17 cellular contexts compared by ENCODE assay signal in the genomic region with DNA sequence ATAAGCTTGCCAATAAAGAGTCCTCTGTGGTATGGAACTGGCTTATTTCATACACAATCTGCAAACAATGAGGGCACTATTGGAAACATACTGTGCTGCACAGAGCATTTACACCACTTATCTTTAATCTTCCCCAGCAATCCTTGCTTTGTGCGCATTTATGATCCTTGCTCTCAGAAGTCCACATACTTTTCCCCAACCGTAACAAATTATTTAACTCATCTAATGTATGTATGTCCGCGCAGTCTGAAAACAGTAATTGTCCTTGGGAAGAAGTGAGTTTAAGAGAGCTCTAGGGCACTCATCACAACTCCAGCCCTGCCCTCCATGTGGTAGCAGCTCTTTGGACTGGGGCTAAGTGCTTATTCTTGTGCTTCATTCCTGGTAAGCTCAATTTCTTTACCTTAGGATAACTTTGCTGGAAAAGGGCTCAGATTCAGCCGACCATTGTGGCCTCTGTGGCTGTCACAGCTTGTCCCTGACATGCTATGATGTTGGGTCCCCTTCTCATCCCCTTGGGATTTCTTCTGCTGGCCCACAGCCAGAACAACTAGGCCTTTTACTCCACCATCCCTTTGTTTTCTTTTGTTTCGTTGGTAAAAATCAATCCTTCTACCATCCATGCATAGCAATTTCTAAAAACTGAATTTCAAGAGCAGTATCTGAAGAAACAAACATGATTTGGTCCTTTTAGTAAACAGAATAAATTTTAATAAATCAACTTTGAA.
DNase-seq lines count a peak whose midpoint lies in the region; ATAC-seq and TF ChIP-seq lines count a peak whose summit lies in the region.
"Had no signal": no experiment of that assay in that cellular context is flagged by ENCODE, and none has a peak within 500 bp of the region (broad histone marks: within the 10 kb centered on the region; RNA-seq: fewer than 3 reads in every experiment).

No MANE protein-coding gene starts in this region.

- no peak overlapping the region for H2BK120ac ChIP-seq in mesendoderm (ENCODE audit: low read depth, low read length)

- no peaks in the 10 kb centered on the region for H3K79me1 ChIP-seq in mesendoderm (ENCODE audit: low read length)

- H4K8ac ChIP-seq in mesendoderm (ENCODE audit: low read depth, low read length): no peak overlapping the region

- H3K79me2 ChIP-seq in GM23248 (ENCODE audit: insufficient read depth) (no peaks in the 10 kb centered on the region), smooth muscle cell (ENCODE audit: low read depth) (no peaks in the 10 kb centered on the region), mesendoderm (ENCODE audit: control insufficient read depth, insufficient read depth, low read length) (no peaks in the 10 kb centered on the region)

- H3F3A ChIP-seq in GM23248 (ENCODE audit: insufficient read depth): peaks cover 38% of the 10 kb centered on the region
- peaks cover 21% of the 10 kb centered on the region for H3F3A ChIP-seq in smooth muscle cell (ENCODE audit: low read depth)

- no peak overlapping the region for H3K4ac ChIP-seq in mesendoderm (ENCODE audit: low read depth, low read length)

- H3K9me3 ChIP-seq in GM23248 (ENCODE audit: low read depth) (no peaks in the 10 kb centered on the region), left lung (no peaks in the 10 kb centered on the region), smooth muscle cell (replicated peaks; ENCODE audit: low read depth) (no peaks in the 10 kb centered on the region)
- H3K9me3 ChIP-seq: spleen had no signal

- H3K27me3 ChIP-seq in GM23248 (replicated peaks; ENCODE audit: insufficient read depth) (no peaks in the 10 kb centered on the region), left lung (no peaks in the 10 kb centered on the region), smooth muscle cell (ENCODE audit: low read depth) (no peaks in the 10 kb centered on the region), mesendoderm (ENCODE audit: insufficient read depth, low read length, poor library complexity) (no peaks in the 10 kb centered on the region)
- H3K27me3 ChIP-seq: spleen had no signal

- 75 to 79% methylated on average over 6 of the region's 6 CpGs for whole genome bisulfite sequencing in GM23248 (ENCODE audit: low coverage in 1 of 2, low lambda C conversion rate in 2 of 2, missing lambda C conversion rate in 2 of 2), 2 experiments
- WGBS in smooth muscle cell (ENCODE audit: low lambda C conversion rate): 48% methylated on average over 6 of the region's 6 CpGs
- no CpG with 5 or more reads among the region's 6 CpGs for WGBS in mesendoderm (ENCODE audit: extremely low coverage, insufficient coverage, low lambda C conversion rate)

- no peak overlapping the region for H4K5ac ChIP-seq in mesendoderm (ENCODE audit: low read length)

- H3K36me3 ChIP-seq in GM23248 (ENCODE audit: low read depth): no peaks in the 10 kb centered on the region
- no peaks in the 10 kb centered on the region for H3K36me3 ChIP-seq in left lung
- no peaks in the 10 kb centered on the region for H3K36me3 ChIP-seq in smooth muscle cell (ENCODE audit: low read depth)
- no peaks in the 10 kb centered on the region for H3K36me3 ChIP-seq in mesendoderm (ENCODE audit: control insufficient read depth, insufficient read depth, low read length)

- TF ChIP-seq CTCF in left lung (IDR thresholded peaks at IDR 0.05): no peak
- TF ChIP-seq CTCF in smooth muscle cell (IDR thresholded peaks at IDR 0.05; ENCODE audit: borderline replicate concordance, insufficient read depth, poor library complexity, severe bottlenecking): no peak

- H3K9me2 ChIP-seq in GM23248 (ENCODE audit: insufficient read depth): no peaks in the 10 kb centered on the region

- H2BK15ac ChIP-seq in mesendoderm (replicated peaks; ENCODE audit: low read depth): no peak overlapping the region

- H2AFZ ChIP-seq in GM23248: peak overlapping the region; percentile 28; the same call in 1 of the 2 replicates
- peak overlapping the region; percentile 42 for H2AFZ ChIP-seq in smooth muscle cell (ENCODE audit: low read depth)

- H3K27ac ChIP-seq in GM23248 (no peak overlapping the region; the same call in 1 of the 2 replicates), left lung (peak overlapping the region; percentile 24 to 34), smooth muscle cell (ENCODE audit: low read depth) (peak overlapping the region; percentile 80), mesendoderm (ENCODE audit: low read depth, low read length) (no peak overlapping the region)

- H3K23ac ChIP-seq in mesendoderm (ENCODE audit: low read length): no peak overlapping the region

- H3K56ac ChIP-seq in mesendoderm (ENCODE audit: low read length): no peak overlapping the region

- no peak for DNase-seq in GM23248
- peak; percentile 77 for DNase-seq in NCI-H345 treated with DMSO at 0.1 percent for 48 hours (lab: John Stamatoyannopoulos, UW; ENCODE audit: unreplicated experiment)
- no peak for DNase-seq in left lung
- no peak for DNase-seq in smooth muscle cell (lab: John Stamatoyannopoulos, UW; ENCODE audit: unreplicated experiment)
- no peak for DNase-seq in mesendoderm
- no peak for DNase-seq in NCI-H1694 (lab: John Stamatoyannopoulos, UW)
- DNase-seq: activated B cell treated with CpG ODN at 0.5 μM for 24 hours; activated CD8-positive, alpha-beta T cell treated with anti-CD3 and anti-CD28 coated beads, Interleukin-2, amount 10 ng/mL, durations not matched to agents 7 days and 5 days; activated T-cell treated with anti-CD3 and anti-CD28 coated beads, Interleukin-2, amount 50 U/mL, for 48 hours; Karpas-422; naive thymus-derived CD4-positive, alpha-beta T cell; NCI-H1092 treated with DMSO at 0.1 percent for 48 hours; NCI-H2171 treated with DMSO at 0.1 percent for 48 hours; spleen; substantia nigra had no signal

- no peak overlapping the region for H2AK5ac ChIP-seq in mesendoderm (ENCODE audit: low read length)

- intact Hi-C loops in left lung (cut with DNase I): no loop called here

- H3K4me2 ChIP-seq in GM23248 (ENCODE audit: unreplicated experiment): peak overlapping the region; percentile 41
- peak overlapping the region; percentile 71 for H3K4me2 ChIP-seq in smooth muscle cell
- no peak overlapping the region for H3K4me2 ChIP-seq in mesendoderm (ENCODE audit: low read length)

- peak; percentile 67 for ATAC-seq in left lung
- ATAC-seq in GM19035 (IDR thresholded peaks at IDR 0.05; ENCODE audit: unreplicated experiment): no peak
- ATAC-seq: activated CD8-positive, alpha-beta T cell treated with anti-CD3 and anti-CD28 coated beads, Interleukin-2, amount 10 ng/mL, durations not matched to agents 7 days and 5 days; naive thymus-derived CD4-positive, alpha-beta T cell had no signal

- H3K18ac ChIP-seq in mesendoderm (ENCODE audit: low read length): no peak overlapping the region

- H2BK5ac ChIP-seq in mesendoderm (ENCODE audit: low read length): no peak overlapping the region

- H4K20me1 ChIP-seq in GM23248 (ENCODE audit: insufficient read depth): no peaks in the 10 kb centered on the region
- no peaks in the 10 kb centered on the region for H4K20me1 ChIP-seq in smooth muscle cell (ENCODE audit: low read depth)

- 0 out of 2 replicates have a peak overlapping the region, but pooled peaks have one; percentile 2 for H3K9ac ChIP-seq in GM23248
- peak overlapping the region; percentile 18 for H3K9ac ChIP-seq in smooth muscle cell (ENCODE audit: low read depth)
- H3K9ac ChIP-seq in mesendoderm (ENCODE audit: low read length): no peak overlapping the region

- H3K4me3 ChIP-seq in GM23248 (no peak overlapping the region), left lung (no peak overlapping the region), smooth muscle cell (no peak overlapping the region), mesendoderm (ENCODE audit: low read length) (no peak overlapping the region)
- H3K4me3 ChIP-seq: lung, spleen had no signal

- in situ Hi-C loops in GM23248 (cut with MboI): no loop called here

- H3K4me1 ChIP-seq in GM23248 (ENCODE audit: insufficient read depth) (peaks cover 25% of the 10 kb centered on the region), left lung (peaks cover 0 to 11% of the 10 kb centered on the region in 2 donors), smooth muscle cell (ENCODE audit: low read depth) (peaks cover 12% of the 10 kb centered on the region), mesendoderm (ENCODE audit: control insufficient read depth, low read depth, low read length) (no peaks in the 10 kb centered on the region)
- H3K4me1 ChIP-seq: spleen had no signal

Comparison
In these comparisons a context has a peak if more than half of its experiments do, and no peak if none do; other contexts are left out.
1. H3K27ac ChIP-seq: peak in left lung (2 of 2) and smooth muscle cell (single experiment); none in GM23248 (single experiment) and mesendoderm (single experiment).